18 cellular contexts compared by ENCODE assay signal in the genomic region with DNA sequence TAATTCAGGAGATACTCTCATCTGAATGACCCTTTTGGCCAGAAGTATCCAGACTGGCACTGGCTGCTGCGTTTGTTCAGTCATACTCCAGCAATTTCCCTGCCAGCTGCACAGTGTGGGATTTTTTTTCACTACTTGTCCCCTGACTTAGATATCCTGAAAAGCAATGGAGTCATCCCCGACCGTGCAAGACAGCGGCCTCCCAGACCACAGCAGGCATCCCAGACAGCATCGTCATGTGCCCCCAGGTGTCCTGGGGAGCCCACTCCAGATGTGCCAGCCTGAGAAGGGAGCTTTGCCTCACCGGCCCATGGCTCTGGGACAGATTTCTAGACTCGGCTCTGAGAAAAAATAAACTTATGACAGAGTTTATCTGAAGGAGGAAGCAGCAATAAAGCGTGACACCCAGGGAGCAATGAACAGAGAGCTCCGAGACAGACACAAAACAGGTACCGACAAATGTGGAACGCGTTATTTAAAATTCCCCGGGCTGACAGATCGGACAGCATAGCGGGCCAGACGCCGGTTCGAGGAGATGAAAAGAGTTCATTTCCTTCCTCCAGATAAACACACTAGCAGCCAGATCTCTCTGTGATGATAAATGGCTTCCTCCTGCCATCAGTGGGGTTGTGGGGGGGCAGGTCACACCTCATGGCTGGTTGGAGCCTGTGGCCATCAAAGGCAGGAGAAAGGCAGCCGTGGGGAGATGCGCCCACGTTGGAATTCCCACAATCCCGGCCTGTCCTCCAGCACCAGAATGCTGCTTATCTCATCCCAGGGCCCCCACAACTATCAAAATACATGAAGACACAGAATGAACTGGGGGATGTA.
A peak's percentile ranks its signal among the peaks of the same experiment; 100 is the strongest.
DNase-seq lines count a peak whose midpoint lies in the region; ATAC-seq, FAIRE-seq and TF ChIP-seq lines count a peak whose summit lies in the region.
"Had no signal": no experiment of that assay in that cellular context is flagged by ENCODE, and none has a peak within 500 bp of the region (broad histone marks: within the 10 kb centered on the region; RNA-seq: fewer than 3 reads in every experiment).

No MANE protein-coding gene starts in this region.

- no peak overlapping the region for H2BK120ac ChIP-seq in H1 (replicated peaks; ENCODE audit: low read depth, low read length)

- intact Hi-C loops in gastrocnemius medialis (cut with DNase I; ENCODE audit: low total_unique reads) = no loop called here

- TF ChIP-seq POLR2A in H1 (IDR thresholded peaks at IDR 0.05; ENCODE audit: control extremely low read depth in 1 of 2, low read depth in 2 of 2, low read length in 2 of 2) (no peak), gastrocnemius medialis (IDR thresholded peaks at IDR 0.05) (no peak)

- in situ Hi-C loops in gastrocnemius medialis (cut with MboI; ENCODE audit: low sequenced_read_pairs in 4 of 4) = loop anchor here in 2 of 4 donors (10.0 kb wide), 2 partner anchors 249 to 269 kb away; no protein-coding TSS in a partner anchor

- peaks cover 6% of the 10 kb centered on the region; the same call in 1 of the 2 replicates for H3K23me2 ChIP-seq in H1 (ENCODE audit: low read depth, low read length)

- H3K9me3 ChIP-seq in HUES6 (ENCODE audit: control insufficient read depth, insufficient read depth, low read depth, low read length) (0 out of 2 replicates have a peak, but pooled peaks cover 5% of the 10 kb centered on the region), H1 (ENCODE audit: insufficient read depth in 2 of 2, low read depth in 1 of 2, low read length in 1 of 2) (0 out of 4 replicates have a peak, but pooled peaks cover 0 to 2% of the 10 kb centered on the region in 2 experiments), mesodermal cell (ENCODE audit: control insufficient read depth, low read length) (peaks cover 3% of the 10 kb centered on the region), gastrocnemius medialis (no peaks in the 10 kb centered on the region)
- H3K9me3 ChIP-seq: colonic mucosa had no signal

- H3K4me1 ChIP-seq in HUES6 (ENCODE audit: control insufficient read depth, insufficient read depth, low read length) (peaks cover 9% of the 10 kb centered on the region; the same call in 1 of the 2 replicates), H1 (replicated peaks in 1 of 4; ENCODE audit: control insufficient read depth in 3 of 4, insufficient read depth in 4 of 4, low read length in 3 of 4) (peaks cover 0 to 3% (median 0%) of the 10 kb centered on the region in 4 experiments; a peak in 1 of 7 replicates), mesodermal cell (ENCODE audit: control insufficient read depth, insufficient read depth, low read length, poor library complexity, severe bottlenecking) (peaks cover 29% of the 10 kb centered on the region), gastrocnemius medialis (no peaks in the 10 kb centered on the region)
- H3K4me1 ChIP-seq: colonic mucosa had no signal

- H3K27me3 ChIP-seq in HUES6 (ENCODE audit: control insufficient read depth, insufficient read depth, low read length) (peaks cover 69% of the 10 kb centered on the region), H1 (replicated peaks in 1 of 4; ENCODE audit: control insufficient read depth in 3 of 4, extremely low read depth in 1 of 4, insufficient read depth in 3 of 4, low read length in 3 of 4) (no peaks in the 10 kb centered on the region; a peak in 1 of 7 replicates), gastrocnemius medialis (peaks cover 0 to 17% (median 5%) of the 10 kb centered on the region in 3 donors)
- H3K27me3 ChIP-seq: colonic mucosa had no signal

- H2AK5ac ChIP-seq in H1 (ENCODE audit: low read depth, low read length) = no peak overlapping the region

- ATAC-seq in HG03439 (IDR thresholded peaks at IDR 0.05; ENCODE audit: unreplicated experiment) (no peak), gastrocnemius medialis (no peak)
- ATAC-seq: sciatic nerve had no signal

- no peak for TF ChIP-seq EP300 in H1 (IDR thresholded peaks at IDR 0.05; ENCODE audit: borderline replicate concordance in 1 of 2, low read depth in 2 of 2, low read length in 2 of 2)

- no peak overlapping the region for H3K23ac ChIP-seq in H1 (ENCODE audit: insufficient read length)

- H3K27ac ChIP-seq in HUES6 (ENCODE audit: low read depth, low read length) (no peak overlapping the region; the same call in 1 of the 2 replicates), H1 (ENCODE audit: low read depth, low read length) (no peak overlapping the region), mesodermal cell (ENCODE audit: low read depth, low read length, severe bottlenecking) (peak overlapping the region; percentile 82), gastrocnemius medialis (no peak overlapping the region)
- H3K27ac ChIP-seq: colonic mucosa had no signal

- no peak overlapping the region for H3K18ac ChIP-seq in H1 (ENCODE audit: extremely low read depth, low read length)

- no peak overlapping the region for H3K4me2 ChIP-seq in H1 (ENCODE audit: insufficient read depth in 1 of 2, low read depth in 2 of 2, low read length in 2 of 2)

- H3K79me2 ChIP-seq in H1 (ENCODE audit: control insufficient read depth in 1 of 2, insufficient read depth in 2 of 2, low read length in 2 of 2) = no peaks in the 10 kb centered on the region

- no peak overlapping the region for H3K4me3 ChIP-seq in HUES6 (ENCODE audit: low read depth, low read length)
- H3K4me3 ChIP-seq in H1 (ENCODE audit: extremely low read depth in 1 of 4, insufficient read depth in 2 of 4, low read depth in 3 of 4, low read length in 4 of 4) = no peak overlapping the region
- H3K4me3 ChIP-seq in mesodermal cell (ENCODE audit: extremely low read depth, insufficient read depth, low read length, poor library complexity, severe bottlenecking) = no peak overlapping the region
- no peak overlapping the region for H3K4me3 ChIP-seq in gastrocnemius medialis
- H3K4me3 ChIP-seq: colonic mucosa had no signal

- no peak overlapping the region for H3K14ac ChIP-seq in H1 (ENCODE audit: insufficient read length)

- H3K4ac ChIP-seq in H1 (replicated peaks; ENCODE audit: insufficient read length, low read depth, low read length) = no peak overlapping the region

- no peak overlapping the region for H4K5ac ChIP-seq in H1 (ENCODE audit: insufficient read length, low read depth, low read length)

- no peak for TF ChIP-seq RAD21 in H1 (IDR thresholded peaks at IDR 0.05 in 1 of 2, conservative IDR thresholded peaks at IDR 0.05 in 1 of 2; ENCODE audit: low read depth in 2 of 2, low read length in 2 of 2)

- no peak for FAIRE-seq in H1 (lab: Jason Lieb, UNC)

- no peak overlapping the region for H2BK20ac ChIP-seq in H1 (ENCODE audit: low read length)

- peak overlapping the region; percentile 97 for H3K56ac ChIP-seq in H1 (replicated peaks; ENCODE audit: insufficient read length, low read depth, low read length)

- TF ChIP-seq CTCF in H1 (IDR thresholded peaks at IDR 0.05; ENCODE audit: control extremely low read depth in 1 of 3, insufficient read depth in 1 of 3, low read depth in 1 of 3, low read length in 3 of 3) (no peak), gastrocnemius medialis (IDR thresholded peaks at IDR 0.05 in 4 of 5, conservative IDR thresholded peaks at IDR 0.05 in 1 of 5) (no peak)

- DNase-seq in A172 (ENCODE audit: low spot score) (peak; percentile 67), H1 (ENCODE audit: low read depth in 1 of 2, low spot score in 2 of 2) (no peak), glomerular visceral epithelial cell (ENCODE audit: extremely low spot score) (no peak), gastrocnemius medialis (no peak), NCI-H1092 treated with DMSO at 0.1 percent for 48 hours (lab: John Stamatoyannopoulos, UW) (no peak)
- DNase-seq: activated CD4-positive, alpha-beta T cell treated with anti-CD3 and anti-CD28 coated beads, Interleukin-2, amount 10 ng/mL, durations not matched to agents 24 days and 14 days; activated CD8-positive, alpha-beta memory T cell treated with anti-CD3 and anti-CD28 coated beads, Interleukin-2, amount 50 U/mL, for 48 hours; colonic mucosa; COR-L47; MV-4-11; NCI-H2029 treated with DMSO at 0.1 percent for 48 hours; NCI-H524; SHP77 treated with DMSO at 0.1 percent for 48 hours; substantia nigra had no signal

- H2BK12ac ChIP-seq in H1 (ENCODE audit: low read depth, low read length) = no peak overlapping the region

- CTCF ChIA-PET in H1 (lab: Charles Lee; ENCODE audit: partially characterized antibody) = interaction anchor here (1.0 to 5.0 kb wide), 6 partner anchors 10 to 271 kb away, joined by 3 to 46 read pairs (median 4); no protein-coding TSS in a partner anchor

- H3K36me3 ChIP-seq in HUES6 (ENCODE audit: control insufficient read depth, insufficient read depth, low read length) (no peaks in the 10 kb centered on the region), H1 (ENCODE audit: control insufficient read depth in 2 of 4, insufficient read depth in 4 of 4, low read length in 3 of 4) (no peaks in the 10 kb centered on the region), mesodermal cell (ENCODE audit: control insufficient read depth, insufficient read depth, low read length) (no peaks in the 10 kb centered on the region), gastrocnemius medialis (no peaks in the 10 kb centered on the region)
- H3K36me3 ChIP-seq: colonic mucosa had no signal

- no peaks in the 10 kb centered on the region for H3K79me1 ChIP-seq in H1 (ENCODE audit: low read depth, low read length)

- no peak overlapping the region for H2BK5ac ChIP-seq in H1 (ENCODE audit: low read depth, low read length)

- 89% methylated on average over 22 of the region's 22 CpGs; no CpG with 5 or more reads in 1 of the 2 experiments for WGBS in H1 (ENCODE audit: extremely low coverage in 1 of 2, insufficient coverage in 1 of 2, insufficient read length in 1 of 2, insufficient replicate concordance in 2 of 2, low coverage in 1 of 2, low lambda C conversion rate in 2 of 2, missing lambda C conversion rate in 1 of 2), 2 experiments
- WGBS in mesodermal cell (ENCODE audit: insufficient coverage in 2 of 2), 2 experiments = 78 to 79% methylated on average over 12 to 15 of the region's 22 CpGs

- H2BK15ac ChIP-seq in H1 (ENCODE audit: low read length) = no peak overlapping the region

- POLR2A ChIA-PET in H1 (lab: Charles Lee; ENCODE audit: partially characterized antibody) = no interaction called here

- no peak overlapping the region for H4K91ac ChIP-seq in H1 (replicated peaks; ENCODE audit: insufficient read length, low read length)

- no peak overlapping the region for H2AFZ ChIP-seq in H1 (ENCODE audit: low read length)

- H4K8ac ChIP-seq in H1 (ENCODE audit: extremely low read depth, insufficient read depth, low read length) = no peak overlapping the region; the same call in 1 of the 2 replicates

- peak overlapping the region; percentile 49 for H3K9ac ChIP-seq in HUES6 (ENCODE audit: low read length)
- H3K9ac ChIP-seq in H1 (replicated peaks in 1 of 4; ENCODE audit: extremely low read depth in 1 of 4, low read depth in 3 of 4, low read length in 3 of 4) = no peak overlapping the region

- H4K20me1 ChIP-seq in H1 (replicated peaks in 1 of 2; ENCODE audit: control insufficient read depth in 1 of 2, insufficient read depth in 2 of 2, low read length in 2 of 2) = peaks cover 0 to 2% of the 10 kb centered on the region in 2 experiments

TF ChIP-seq in H1, 55 proteins besides CTCF, POLR2A, EP300 and RAD21 (continues in another document):
- no peak for TF ChIP-seq SIN3A (conservative IDR thresholded peaks at IDR 0.05 in 1 of 2, IDR thresholded peaks at IDR 0.05 in 1 of 2; ENCODE audit: low read depth in 1 of 2, low read length in 2 of 2)
- no peak for TF ChIP-seq RNF2 (IDR thresholded peaks at IDR 0.05; ENCODE audit: borderline replicate concordance, low read depth, low read length, missing control alignments, poor library complexity, severe bottlenecking)
